ENCODE assay signal across 10 cellular contexts in genomic region chr7:118918556-118918955, GRCh38.
DNase-seq lines count a peak whose midpoint lies in the region; ATAC-seq, FAIRE-seq and TF ChIP-seq lines count a peak whose summit lies in the region.
"Had no signal": no experiment of that assay in that cellular context is flagged by ENCODE, and none has a peak within 500 bp of the region (broad histone marks: within the 10 kb centered on the region; RNA-seq: fewer than 3 reads in every experiment).

No MANE protein-coding gene starts in this region.

- H3K36me3 ChIP-seq in brain microvascular endothelial cell (replicated peaks) = no peaks in the 10 kb centered on the region

- no peaks in the 10 kb centered on the region for H3K27me3 ChIP-seq in brain microvascular endothelial cell (replicated peaks)

- H3K4me3 ChIP-seq in brain microvascular endothelial cell (ENCODE audit: low read depth, low read length) = no peak overlapping the region

- no peak overlapping the region for H3K27ac ChIP-seq in brain microvascular endothelial cell

- no peak for TF ChIP-seq CTCF in brain microvascular endothelial cell (IDR thresholded peaks at IDR 0.05; ENCODE audit: low read depth, low read length, missing control alignments)

- DNase-seq in NCI-H2081 (lab: John Stamatoyannopoulos, UW) = peak; percentile 32 to 64
- peak; percentile 6 for DNase-seq in amniotic epithelial cell (ENCODE audit: low read depth)
- peak; percentile 1 to 8 for DNase-seq in lung microvascular endothelial cell (ENCODE audit: low read depth in 2 of 2)
- DNase-seq in iPS-NIHi11 (ENCODE audit: low spot score) = no peak
- no peak for DNase-seq in stimulated activated naive CD4-positive, alpha-beta T cell (lab: John Stamatoyannopoulos, UW)
- no peak for DNase-seq in brain microvascular endothelial cell
- DNase-seq: T-helper 2 cell had no signal

- no peak for ATAC-seq in GM19467 (IDR thresholded peaks at IDR 0.05; ENCODE audit: unreplicated experiment)

- peak; percentile 27 for FAIRE-seq in G401.6 (lab: Jason Lieb, UNC)
- FAIRE-seq: GM12891 had no signal

- in situ Hi-C loops in brain microvascular endothelial cell (cut with HindIII; ENCODE audit: low pct_ligation_motif_present, low sequenced_read_pairs) = no loop called here

Comparison
In these comparisons a context has a peak if more than half of its experiments do, and no peak if none do; other contexts are left out.
1. DNase-seq: peak in NCI-H2081 (2 of 2), amniotic epithelial cell (single experiment) and lung microvascular endothelial cell (2 of 2); none in iPS-NIHi11 (single experiment), stimulated activated naive CD4-positive, alpha-beta T cell (0 of 6) and brain microvascular endothelial cell (single experiment).